Comparison of ENCODE assay signal across 18 cellular contexts in the genomic region with DNA sequence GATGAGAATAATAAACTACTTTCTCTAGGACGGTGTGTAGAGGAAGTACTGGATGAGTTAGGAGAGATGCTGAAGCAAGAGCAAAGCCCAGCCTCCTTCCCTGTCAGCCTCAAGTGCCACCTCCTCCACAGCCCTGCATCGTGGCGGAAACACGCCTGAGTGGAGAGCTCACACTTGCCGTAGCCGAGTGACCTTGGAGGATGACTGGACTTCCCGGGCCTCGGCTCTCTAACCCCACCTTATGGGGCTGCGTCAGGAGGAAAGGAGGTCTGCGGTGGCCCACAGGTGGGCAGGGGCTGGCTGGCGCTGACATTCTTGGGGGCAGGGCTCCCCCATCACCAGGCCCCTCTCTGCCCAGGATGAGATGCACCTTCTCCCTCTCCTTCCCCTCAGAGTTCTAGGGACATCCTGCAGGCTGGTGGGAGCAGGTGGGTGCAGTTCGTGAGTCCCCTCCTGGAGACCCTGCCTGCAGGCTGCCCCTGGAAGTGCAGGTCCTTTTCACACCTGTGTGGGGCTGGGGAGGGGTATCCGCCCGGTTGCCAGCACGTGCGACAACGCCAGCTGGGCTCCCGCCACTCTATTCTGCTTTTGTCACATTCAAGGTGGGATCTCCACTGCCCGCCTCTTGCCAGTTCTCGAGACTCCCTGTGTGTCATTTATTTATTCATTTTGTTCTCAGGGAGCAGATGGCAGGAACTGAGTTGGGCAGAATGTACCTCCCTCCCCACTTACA.
DNase-seq lines count a peak whose midpoint lies in the region; ATAC-seq and TF ChIP-seq lines count a peak whose summit lies in the region.
"Had no signal": no experiment of that assay in that cellular context is flagged by ENCODE, and none has a peak within 500 bp of the region (broad histone marks: within the 10 kb centered on the region; RNA-seq: fewer than 3 reads in every experiment).

No MANE protein-coding gene starts in this region.

- H3K36me3 Mint-ChIP-seq in H9 (ENCODE audit: insufficient read depth in 1 of 3, low read depth in 3 of 3): no peaks in the 10 kb centered on the region
- no peaks in the 10 kb centered on the region for H3K36me3 Mint-ChIP-seq in WTC11
- H3K36me3 Mint-ChIP-seq in CD4-positive, alpha-beta memory T cell: no peaks in the 10 kb centered on the region
- H3K36me3 Mint-ChIP-seq: activated naive CD8-positive, alpha-beta T cell treated with anti-CD3 and anti-CD28 coated beads for 36 hours had no signal

- no peak overlapping the region for H4K8ac ChIP-seq in H9 (replicated peaks; ENCODE audit: insufficient read length, low read depth, low read length)

- H3K9me3 Mint-ChIP-seq in H9: no peaks in the 10 kb centered on the region
- no peaks in the 10 kb centered on the region for H3K9me3 Mint-ChIP-seq in WTC11
- H3K9me3 Mint-ChIP-seq in CD4-positive, alpha-beta memory T cell: peaks cover 0 to 2% (median 0%) of the 10 kb centered on the region in 8 donors
- H3K9me3 Mint-ChIP-seq: activated naive CD8-positive, alpha-beta T cell treated with anti-CD3 and anti-CD28 coated beads for 36 hours; HFFc6; T-helper 1 cell treated with Interleukin-12 subunit alpha and Interleukin-12 subunit beta and Interleukin-4 antibody, amounts not matched to agents 30 μg/mL and 1 μg/mL, for 36 hours had no signal

- no peak overlapping the region for H3K4ac ChIP-seq in H9 (ENCODE audit: low read depth, low read length)

- H2AK5ac ChIP-seq in H9 (ENCODE audit: insufficient read length, low read length): no peak overlapping the region

- H4K20me1 ChIP-seq in BLaER1: no peaks in the 10 kb centered on the region
- H4K20me1 ChIP-seq in H9 (ENCODE audit: control insufficient read depth, insufficient read depth, insufficient read length): no peaks in the 10 kb centered on the region

- H2BK15ac ChIP-seq in H9 (ENCODE audit: low read depth, low read length): no peak overlapping the region

- no peaks in the 10 kb centered on the region for H3K79me2 ChIP-seq in H9 (ENCODE audit: insufficient read depth, low read length)

- no peak for DNase-seq in H9
- peak; percentile 34 for DNase-seq in WTC11 (ENCODE audit: low spot score)
- DNase-seq in kidney tubule cell (ENCODE audit: low spot score): peak; percentile 51
- DNase-seq in CD4-positive, alpha-beta memory T cell: no peak
- DNase-seq in NAMALWA (ENCODE audit: low spot score): no peak
- no peak for DNase-seq in NCI-H1092 (lab: John Stamatoyannopoulos, UW)
- DNase-seq: activated naive CD8-positive, alpha-beta T cell treated with anti-CD3 and anti-CD28 coated beads for 36 hours; activated T-cell treated with anti-CD3 and anti-CD28 coated beads, Interleukin-2, amount 50 U/mL, for 48 hours; body of pancreas; dermis blood vessel endothelial cell; HFFc6; KG1; NCI-H2081 treated with DMSO at 0.1 percent for 48 hours; NCI-H526 treated with DMSO at 0.1 percent for 48 hours; SJCRH30 had no signal

- H3K9ac ChIP-seq in BLaER1 (no peak overlapping the region), H9 (ENCODE audit: extremely low read depth, insufficient read length, low read length) (no peak overlapping the region)

- no peaks in the 10 kb centered on the region for H3K9me3 ChIP-seq in BLaER1
- H3K9me3 ChIP-seq in H9 (ENCODE audit: control insufficient read depth, low read depth, low read length): no peaks in the 10 kb centered on the region
- no peaks in the 10 kb centered on the region for H3K9me3 ChIP-seq in CD4-positive, alpha-beta memory T cell (ENCODE audit: control insufficient read depth in 1 of 2, low read length in 2 of 2)
- H3K9me3 ChIP-seq: body of pancreas, SJCRH30 had no signal

- H3K4me1 ChIP-seq in BLaER1: peaks cover 7% of the 10 kb centered on the region
- H3K4me1 ChIP-seq in H9 (ENCODE audit: insufficient read depth, low read length): peaks cover 1% of the 10 kb centered on the region; the same call in 1 of the 2 replicates
- H3K4me1 ChIP-seq in CD4-positive, alpha-beta memory T cell (ENCODE audit: insufficient read depth, low read length): no peaks in the 10 kb centered on the region
- H3K4me1 ChIP-seq: SJCRH30 had no signal

- CTCF ChIA-PET in WTC11 (lab: Charles Lee): interaction anchor here (4.0 kb wide), 1 partner anchor 11 kb away, joined by 35 read pairs; no protein-coding TSS in a partner anchor
- CTCF ChIA-PET in CD4-positive, alpha-beta memory T cell (lab: Charles Lee; ENCODE audit: partially characterized antibody): no interaction called here

- H3K27ac ChIP-seq in BLaER1 (no peak overlapping the region), H9 (ENCODE audit: insufficient read length, low read depth, low read length) (no peak overlapping the region)
- H3K27ac ChIP-seq in CD4-positive, alpha-beta memory T cell (ENCODE audit: low read depth, low read length): no peak overlapping the region
- H3K27ac ChIP-seq: body of pancreas, SJCRH30 had no signal

- no peak overlapping the region for H3K18ac ChIP-seq in H9 (ENCODE audit: insufficient read length, low read depth, low read length)

- peaks cover 9 to 20% of the 10 kb centered on the region in 2 experiments for H3K4me1 Mint-ChIP-seq in H9
- peaks cover 10% of the 10 kb centered on the region for H3K4me1 Mint-ChIP-seq in WTC11
- H3K4me1 Mint-ChIP-seq in CD4-positive, alpha-beta memory T cell: no peaks in the 10 kb centered on the region
- H3K4me1 Mint-ChIP-seq: activated naive CD8-positive, alpha-beta T cell treated with anti-CD3 and anti-CD28 coated beads for 36 hours had no signal

- H3K27ac Mint-ChIP-seq in H9 (no peak overlapping the region), WTC11 (no peak overlapping the region)
- H3K27ac Mint-ChIP-seq in CD4-positive, alpha-beta memory T cell: no peak overlapping the region
- H3K27ac Mint-ChIP-seq: activated naive CD8-positive, alpha-beta T cell treated with anti-CD3 and anti-CD28 coated beads for 36 hours; HFFc6; T-helper 1 cell treated with Interleukin-12 subunit alpha and Interleukin-12 subunit beta and Interleukin-4 antibody, amounts not matched to agents 30 μg/mL and 1 μg/mL, for 36 hours had no signal

- H3K27me3 ChIP-seq in BLaER1 (no peaks in the 10 kb centered on the region), H9 (ENCODE audit: insufficient read depth, low read length) (no peaks in the 10 kb centered on the region)
- peaks cover 10% of the 10 kb centered on the region for H3K27me3 ChIP-seq in CD4-positive, alpha-beta memory T cell (ENCODE audit: insufficient read depth, low read length)
- H3K27me3 ChIP-seq: body of pancreas, SJCRH30 had no signal

- H4K5ac ChIP-seq in H9 (ENCODE audit: insufficient read length, low read depth, low read length): no peak overlapping the region

- H3K27me3 Mint-ChIP-seq in H9 (ENCODE audit: low read depth) (peaks cover 5% of the 10 kb centered on the region; the same call in 1 of the 2 replicates), WTC11 (ENCODE audit: low read depth) (no peaks in the 10 kb centered on the region; the same call in 1 of the 2 replicates)
- peaks cover 18 to 20% of the 10 kb centered on the region in 2 donors for H3K27me3 Mint-ChIP-seq in CD4-positive, alpha-beta memory T cell

- TF ChIP-seq CTCF in H9 (conservative IDR thresholded peaks at IDR 0.05) (peak; percentile 44), WTC11 (IDR thresholded peaks at IDR 0.05) (no peak)

- no peak overlapping the region for H3T11ph ChIP-seq in H9 (ENCODE audit: low read length)

- H3K56ac ChIP-seq in H9 (ENCODE audit: insufficient read length, low read depth, low read length): no peak overlapping the region

- H3K14ac ChIP-seq in H9 (ENCODE audit: insufficient read depth, low read length): no peak overlapping the region

- H2BK20ac ChIP-seq in H9 (ENCODE audit: low read depth, low read length, poor library complexity, severe bottlenecking): no peak overlapping the region

- H3K79me1 ChIP-seq in H9 (ENCODE audit: insufficient read depth, low read depth, low read length, poor library complexity, severe bottlenecking): no peaks in the 10 kb centered on the region

- POLR2A ChIA-PET in WTC11 (lab: Charles Lee): no interaction called here
- POLR2A ChIA-PET in CD4-positive, alpha-beta memory T cell (lab: Charles Lee; ENCODE audit: partially characterized antibody): no interaction called here

- no peak overlapping the region for H3K4me3 ChIP-seq in BLaER1
- H3K4me3 ChIP-seq in CD4-positive, alpha-beta memory T cell (ENCODE audit: low read length in 2 of 2): no peak overlapping the region
- H3K4me3 ChIP-seq: body of pancreas, SJCRH30 had no signal

- ATAC-seq in WTC11 (peak; percentile 72), HG03196 (IDR thresholded peaks at IDR 0.05; ENCODE audit: unreplicated experiment) (no peak)
- ATAC-seq: body of pancreas had no signal

- H2AFZ ChIP-seq in H9 (ENCODE audit: low read length): no peak overlapping the region

- H2BK120ac ChIP-seq in H9 (ENCODE audit: low read depth, low read length, poor library complexity, severe bottlenecking): no peak overlapping the region

- intact Hi-C loops in CD4-positive, alpha-beta memory T cell (cut with micrococcal nuclease): no loop called here

- H3K36me3 ChIP-seq in BLaER1: no peaks in the 10 kb centered on the region
- H3K36me3 ChIP-seq in CD4-positive, alpha-beta memory T cell (ENCODE audit: insufficient read depth, low read length): no peaks in the 10 kb centered on the region
- H3K36me3 ChIP-seq: SJCRH30 had no signal

- H2BK5ac ChIP-seq in H9 (ENCODE audit: insufficient read length, low read length): no peak overlapping the region

- H3K23me2 ChIP-seq in H9 (ENCODE audit: insufficient read length, low read depth, low read length, poor library complexity, severe bottlenecking): no peaks in the 10 kb centered on the region

- H3K4me3 Mint-ChIP-seq in H9 (no peak overlapping the region), WTC11 (no peak overlapping the region)
- H3K4me3 Mint-ChIP-seq in CD4-positive, alpha-beta memory T cell: no peak overlapping the region
- H3K4me3 Mint-ChIP-seq: activated naive CD8-positive, alpha-beta T cell treated with anti-CD3 and anti-CD28 coated beads for 36 hours; HFFc6; T-helper 1 cell treated with Interleukin-12 subunit alpha and Interleukin-12 subunit beta and Interleukin-4 antibody, amounts not matched to agents 30 μg/mL and 1 μg/mL, for 36 hours had no signal

- no peak overlapping the region for H4K91ac ChIP-seq in H9 (ENCODE audit: insufficient read length, low read depth, low read length)

- H3K4me2 ChIP-seq in BLaER1: peak overlapping the region; percentile 22; the same call in 1 of the 2 replicates
- no peak overlapping the region for H3K4me2 ChIP-seq in H9 (ENCODE audit: insufficient read depth, insufficient read length, low read length)

- no CpG with 5 or more reads among the region's 20 CpGs for WGBS in H9 (ENCODE audit: extremely low coverage, insufficient read length, low lambda C conversion rate)

- H3K23ac ChIP-seq in H9 (ENCODE audit: insufficient read length, low read depth, low read length): no peak overlapping the region

- H2BK12ac ChIP-seq in H9 (ENCODE audit: insufficient read length, low read depth, low read length): no peak overlapping the region

Comparison
In these comparisons a context has a peak if more than half of its experiments do, and no peak if none do; other contexts are left out.
1. DNase-seq: peak in WTC11 (single experiment) and kidney tubule cell (single experiment); none in H9 (single experiment), CD4-positive, alpha-beta memory T cell (0 of 5), NAMALWA (single experiment) and NCI-H1092 (single experiment).